14 cellular contexts compared by ENCODE assay signal in genomic region chr12:124152733-124153132, GRCh38.
DNase-seq lines count a peak whose midpoint lies in the region; ATAC-seq and TF ChIP-seq lines count a peak whose summit lies in the region.
"Had no signal": no experiment of that assay in that cellular context is flagged by ENCODE, and none has a peak within 500 bp of the region (broad histone marks: within the 10 kb centered on the region; RNA-seq: fewer than 3 reads in every experiment).

No MANE protein-coding gene starts in this region.

- no peak for TF ChIP-seq EP300 in SK-N-SH (IDR thresholded peaks at IDR 0.05; ENCODE audit: borderline replicate concordance in 1 of 2, low read depth in 1 of 2, low read length in 1 of 2)

- no peak overlapping the region for H3K4me2 ChIP-seq in SK-N-SH
- H3K4me2 ChIP-seq: BLaER1 treated with 17β-estradiol and CSF1 and Interleukin-3, amounts not matched to agents 10 nM and 100 nM had no signal

- DNase-seq in EH (ENCODE audit: low read depth) (peak; percentile 25), amniotic epithelial cell (ENCODE audit: low read depth) (peak; percentile 20), fibroblast of villous mesenchyme (ENCODE audit: low read depth) (peak; percentile 66), sciatic nerve (ENCODE audit: low spot score) (no peak), SK-N-SH (no peak), medulla oblongata (ENCODE audit: extremely low spot score) (no peak)
- DNase-seq: DMS153, KBM-7, NCI-H1092, NCI-H1694, NCI-H82 had no signal

- no peak overlapping the region for H2AFZ ChIP-seq in SK-N-SH (ENCODE audit: low read depth)

- H3K4me3 ChIP-seq in fibroblast of villous mesenchyme (ENCODE audit: low read depth, low read length), result no peak overlapping the region
- H3K4me3 ChIP-seq in SK-N-SH (ENCODE audit: low read depth in 2 of 2, low read length in 1 of 2), result no peak overlapping the region
- H3K4me3 ChIP-seq: BLaER1 treated with 17β-estradiol and CSF1 and Interleukin-3, amounts not matched to agents 10 nM and 100 nM; SK-N-MC had no signal

- intact Hi-C loops in sciatic nerve (cut with DNase I), result no loop called here

- H3K79me2 ChIP-seq in SK-N-SH (ENCODE audit: insufficient read depth), result no peaks in the 10 kb centered on the region

- 40% methylated on average over 8 of the region's 8 CpGs for WGBS in SK-N-SH (ENCODE audit: low lambda C conversion rate)

- no peak for TF ChIP-seq CTCF in fibroblast of villous mesenchyme (IDR thresholded peaks at IDR 0.05; ENCODE audit: insufficient read depth, low read depth, low read length)
- TF ChIP-seq CTCF in SK-N-SH (IDR thresholded peaks at IDR 0.05), result no peak

- H3K27me3 Mint-ChIP-seq in stimulated activated memory B cell treated with anti-CD40 and anti-IgM and Interleukin-4, amounts not matched to agents 10 μg/mL and 1 μg/mL and 100 μg/mL, for 72 hours, result peaks cover 26% of the 10 kb centered on the region

- H3K4me1 Mint-ChIP-seq in stimulated activated memory B cell treated with anti-CD40 and anti-IgM and Interleukin-4, amounts not matched to agents 10 μg/mL and 1 μg/mL and 100 μg/mL, for 72 hours, result no peaks in the 10 kb centered on the region

- H3K27ac ChIP-seq in SK-N-SH (ENCODE audit: low read depth in 2 of 2, low read length in 1 of 2), result no peak overlapping the region
- H3K27ac ChIP-seq: BLaER1 treated with 17β-estradiol and CSF1 and Interleukin-3, amounts not matched to agents 10 nM and 100 nM; SK-N-MC had no signal

- no peaks in the 10 kb centered on the region for H3K36me3 ChIP-seq in SK-N-SH (replicated peaks in 1 of 2; ENCODE audit: control insufficient read depth in 1 of 2, insufficient read depth in 2 of 2, low read length in 1 of 2)
- H3K36me3 ChIP-seq: BLaER1 treated with 17β-estradiol and CSF1 and Interleukin-3, amounts not matched to agents 10 nM and 100 nM had no signal

- H3K36me3 Mint-ChIP-seq in stimulated activated memory B cell treated with anti-CD40 and anti-IgM and Interleukin-4, amounts not matched to agents 10 μg/mL and 1 μg/mL and 100 μg/mL, for 72 hours, result no peaks in the 10 kb centered on the region

- ATAC-seq in sciatic nerve, result peak; percentile 65
- no peak for ATAC-seq in stimulated activated memory B cell treated with anti-CD40 and anti-IgM and Interleukin-4, amounts not matched to agents 10 μg/mL and 1 μg/mL and 100 μg/mL, for 72 hours

- POLR2A ChIA-PET in SK-N-SH (lab: Yijun Ruan, JAX), result no interaction called here

- H3K9me2 ChIP-seq in SK-N-SH, result no peaks in the 10 kb centered on the region

- H4K20me1 ChIP-seq in SK-N-SH (ENCODE audit: insufficient read depth), result no peaks in the 10 kb centered on the region
- H4K20me1 ChIP-seq: BLaER1 treated with 17β-estradiol and CSF1 and Interleukin-3, amounts not matched to agents 10 nM and 100 nM had no signal

- H3K9ac ChIP-seq in SK-N-SH, result no peak overlapping the region
- H3K9ac ChIP-seq: BLaER1 treated with 17β-estradiol and CSF1 and Interleukin-3, amounts not matched to agents 10 nM and 100 nM had no signal

- CTCF ChIA-PET in SK-N-SH (lab: Yijun Ruan, JAX), result no interaction called here

- H3K4me3 Mint-ChIP-seq in stimulated activated memory B cell treated with anti-CD40 and anti-IgM and Interleukin-4, amounts not matched to agents 10 μg/mL and 1 μg/mL and 100 μg/mL, for 72 hours, result no peak overlapping the region

- H3K27me3 ChIP-seq in SK-N-SH (ENCODE audit: insufficient read depth), result no peaks in the 10 kb centered on the region; the same call in 1 of the 2 replicates
- H3K27me3 ChIP-seq: BLaER1 treated with 17β-estradiol and CSF1 and Interleukin-3, amounts not matched to agents 10 nM and 100 nM had no signal

- no peaks in the 10 kb centered on the region for H3K9me3 ChIP-seq in SK-N-SH

- no peak overlapping the region for H3K27ac Mint-ChIP-seq in stimulated activated memory B cell treated with anti-CD40 and anti-IgM and Interleukin-4, amounts not matched to agents 10 μg/mL and 1 μg/mL and 100 μg/mL, for 72 hours

- no peaks in the 10 kb centered on the region for H3F3A ChIP-seq in SK-N-SH (replicated peaks; ENCODE audit: insufficient read depth)

- no peaks in the 10 kb centered on the region for H3K4me1 ChIP-seq in SK-N-SH (ENCODE audit: control insufficient read depth in 1 of 2, insufficient read depth in 2 of 2, low read depth in 1 of 2, low read length in 1 of 2)

- TF ChIP-seq RAD21 in SK-N-SH (IDR thresholded peaks at IDR 0.05; ENCODE audit: low read length), result no peak

- no peaks in the 10 kb centered on the region for H3K9me3 Mint-ChIP-seq in stimulated activated memory B cell treated with anti-CD40 and anti-IgM and Interleukin-4, amounts not matched to agents 10 μg/mL and 1 μg/mL and 100 μg/mL, for 72 hours

TF ChIP-seq in SK-N-SH, 30 proteins besides CTCF, POLR2A, EP300 and RAD21:
- TF ChIP-seq MAX (IDR thresholded peaks at IDR 0.05; ENCODE audit: low read depth) (no peak), RFX5 (IDR thresholded peaks at IDR 0.05; ENCODE audit: low read length) (no peak), GABPA (IDR thresholded peaks at IDR 0.05; ENCODE audit: low read depth) (no peak), SMC3 (IDR thresholded peaks at IDR 0.05; ENCODE audit: low read depth, low read length) (no peak), ELF1 (IDR thresholded peaks at IDR 0.05) (no peak), TAF1 (IDR thresholded peaks at IDR 0.05; ENCODE audit: borderline replicate concordance, low read depth, low read length) (no peak), TCF12 (IDR thresholded peaks at IDR 0.05) (no peak), JUND (IDR thresholded peaks at IDR 0.05) (no peak), FOXM1 (IDR thresholded peaks at IDR 0.05; ENCODE audit: low read depth) (no peak), RCOR1 (IDR thresholded peaks at IDR 0.05; ENCODE audit: low read length) (no peak), MXI1 (IDR thresholded peaks at IDR 0.05; ENCODE audit: low read depth, low read length) (no peak), POLR2AphosphoS5 (IDR thresholded peaks at IDR 0.05; ENCODE audit: low read depth, low read length) (no peak), FOXJ3 (CRISPR knock-in tag; IDR thresholded peaks at IDR 0.05) (no peak), MEF2A (IDR thresholded peaks at IDR 0.05; ENCODE audit: borderline replicate concordance, low read depth) (no peak), YY1 (IDR thresholded peaks at IDR 0.05; ENCODE audit: low read depth) (no peak), GATA2 (CRISPR knock-in tag; IDR thresholded peaks at IDR 0.05) (no peak), PBX3 (IDR thresholded peaks at IDR 0.05) (no peak), EZH2phosphoT487 (IDR thresholded peaks at IDR 0.05; ENCODE audit: borderline replicate concordance, low read depth) (no peak)
- TF ChIP-seq, protein P1, sequence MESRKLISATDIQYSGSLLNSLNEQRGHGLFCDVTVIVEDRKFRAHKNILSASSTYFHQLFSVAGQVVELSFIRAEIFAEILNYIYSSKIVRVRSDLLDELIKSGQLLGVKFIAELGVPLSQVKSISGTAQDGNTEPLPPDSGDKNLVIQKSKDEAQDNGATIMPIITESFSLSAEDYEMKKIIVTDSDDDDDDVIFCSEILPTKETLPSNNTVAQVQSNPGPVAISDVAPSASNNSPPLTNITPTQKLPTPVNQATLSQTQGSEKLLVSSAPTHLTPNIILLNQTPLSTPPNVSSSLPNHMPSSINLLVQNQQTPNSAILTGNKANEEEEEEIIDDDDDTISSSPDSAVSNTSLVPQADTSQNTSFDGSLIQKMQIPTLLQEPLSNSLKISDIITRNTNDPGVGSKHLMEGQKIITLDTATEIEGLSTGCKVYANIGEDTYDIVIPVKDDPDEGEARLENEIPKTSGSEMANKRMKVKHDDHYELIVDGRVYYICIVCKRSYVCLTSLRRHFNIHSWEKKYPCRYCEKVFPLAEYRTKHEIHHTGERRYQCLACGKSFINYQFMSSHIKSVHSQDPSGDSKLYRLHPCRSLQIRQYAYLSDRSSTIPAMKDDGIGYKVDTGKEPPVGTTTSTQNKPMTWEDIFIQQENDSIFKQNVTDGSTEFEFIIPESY (IDR thresholded peaks at IDR 0.05; ENCODE audit: borderline replicate concordance, low read depth), result no peak
TF ChIP-seq in SK-N-SH: peak in this region for 0.

Comparison
In these comparisons a context has a peak if more than half of its experiments do, and no peak if none do; other contexts are left out.
1. DNase-seq: peak in EH (single experiment), amniotic epithelial cell (single experiment) and fibroblast of villous mesenchyme (single experiment); none in sciatic nerve (single experiment), SK-N-SH (single experiment) and medulla oblongata (single experiment).